13 cellular contexts compared by ENCODE assay signal in the genomic region with DNA sequence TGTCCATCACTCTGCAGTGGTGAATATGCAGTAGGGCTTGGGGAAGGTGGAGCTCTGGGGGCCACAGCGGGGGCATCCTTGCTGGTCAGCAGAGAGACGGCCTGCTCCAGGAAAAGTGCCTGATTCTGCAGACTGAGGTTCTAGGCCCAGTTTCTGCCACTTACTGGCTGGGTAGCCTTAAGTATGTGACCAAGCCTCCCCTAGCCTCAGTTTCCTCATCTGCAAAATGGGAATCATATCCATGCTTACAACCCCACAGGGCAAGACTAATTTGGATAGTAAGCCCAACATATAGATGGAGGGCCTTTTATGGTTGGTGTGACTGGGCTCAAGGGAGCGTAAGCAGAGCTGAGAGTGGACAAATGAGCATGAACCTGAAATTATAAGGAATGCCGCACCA.
"Had no signal": no experiment of that assay in that cellular context is flagged by ENCODE, and none has a peak within 500 bp of the region (broad histone marks: within the 10 kb centered on the region; RNA-seq: fewer than 3 reads in every experiment).

No MANE protein-coding gene starts in this region.

- H3K4me3 Mint-ChIP-seq: neural progenitor cell had no signal

- H3K9ac ChIP-seq: neural progenitor cell had no signal

- H3K27ac ChIP-seq: ovary, tibial nerve, uterus had no signal

- H3K4me1 ChIP-seq: uterus had no signal

- H2AFZ ChIP-seq: neural progenitor cell had no signal

- FAIRE-seq: endometrium, islet of Langerhans had no signal

- ATAC-seq: left colon had no signal

- H3K36me3 ChIP-seq: neural progenitor cell, ovary, uterus had no signal

- H3K4me2 ChIP-seq: neural progenitor cell had no signal

- H3K4me3 ChIP-seq: dorsolateral prefrontal cortex, neural progenitor cell, ovary, tibial nerve, uterus had no signal

- DNase-seq: activated CD4-positive, alpha-beta T cell treated with anti-CD3 and anti-CD28 coated beads for 48 hours; activated effector memory CD4-positive, alpha-beta T cell treated with Interleukin-2 at 50 U/mL for 16 hours; dorsolateral prefrontal cortex; left colon; midbrain; stimulated activated CD4-positive, alpha-beta T cell treated with anti-CD3 and anti-CD28 coated beads, Interleukin-1b, Interleukin-23, amount 100 ng/mL, for 48 hours; T-helper 2 cell; uterus had no signal

- H3K9me3 ChIP-seq: ovary, uterus had no signal

- H3K27me3 ChIP-seq: dorsolateral prefrontal cortex, neural progenitor cell, ovary, tibial nerve, uterus had no signal
